Comparison of ENCODE assay signal across 8 cellular contexts in the genomic region with DNA sequence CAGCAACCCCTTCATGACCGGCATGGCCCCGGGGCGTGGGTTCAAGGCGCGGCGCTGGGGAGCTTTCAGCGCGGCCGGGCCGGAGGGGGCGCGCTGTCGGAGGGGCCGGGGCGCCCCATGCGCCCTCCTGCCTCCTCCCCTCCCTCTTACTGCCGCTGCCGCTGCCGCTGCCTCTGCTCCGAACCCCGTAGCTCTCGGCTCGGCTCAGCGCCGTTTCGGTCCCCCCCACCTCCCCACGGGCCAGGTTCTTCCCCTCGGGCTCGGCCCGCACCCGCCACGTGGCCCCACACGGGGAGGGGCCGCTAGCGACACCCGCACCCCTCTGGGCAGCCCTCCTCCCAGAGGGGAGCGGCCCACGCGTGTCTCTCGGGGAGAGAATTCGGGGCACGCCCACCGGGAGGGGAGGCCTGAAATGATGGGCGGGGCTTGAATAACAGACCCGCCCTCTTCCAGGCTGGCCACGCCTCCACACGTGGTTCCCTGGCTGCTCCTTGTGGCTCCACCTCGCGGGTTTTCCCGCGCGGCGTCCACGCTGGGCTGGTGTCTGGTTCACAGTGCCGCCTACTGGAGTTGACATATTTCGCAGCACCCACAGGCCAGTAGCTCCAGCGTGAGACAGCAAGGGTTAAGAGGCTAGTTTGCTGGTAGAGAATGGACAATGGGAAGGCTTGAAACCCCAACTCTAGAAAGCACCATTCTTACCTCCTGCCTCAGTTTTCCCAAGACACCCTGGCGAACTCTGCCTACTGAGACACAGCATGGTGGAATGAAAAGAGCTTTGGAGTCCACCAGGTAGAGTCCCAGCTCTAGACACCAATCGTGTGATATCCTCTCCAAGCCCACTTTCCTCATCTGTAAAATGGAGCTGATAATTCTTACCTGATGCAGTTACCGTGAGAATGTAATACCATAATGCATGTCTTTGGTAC. TPM values are rescaled to one million over a fixed set of nuclear protein-coding genes. Genes with fewer than 3 reads are reported as not detected.
DNase-seq lines count a peak whose midpoint lies in the region; TF ChIP-seq lines count a peak whose summit lies in the region.

Gene KCNH4, minus strand, starts transcription at position 221 of the 929 bp plus-strand sequence. Its CDS starts 197 bp downstream, at position 24.

- no peak for TF ChIP-seq POLR2A in transverse colon (IDR thresholded peaks at IDR 0.05)

- H3K36me3 ChIP-seq in MG63 (no peaks in the 10 kb centered on the region), transverse colon (no peaks in the 10 kb centered on the region)

- in situ Hi-C loops in transverse colon (cut with MboI; ENCODE audit: low pct_ligation_motif_present in 1 of 4, low pct_unique_long_range_greater_than_20kb in 1 of 4, low sequenced_read_pairs in 3 of 4) = no loop called here

- no peaks in the 10 kb centered on the region for H3K9me3 Mint-ChIP-seq in activated naive CD8-positive, alpha-beta T cell treated with anti-CD3 and anti-CD28 coated beads for 36 hours

- H3K36me3 Mint-ChIP-seq in activated naive CD8-positive, alpha-beta T cell treated with anti-CD3 and anti-CD28 coated beads for 36 hours = no peaks in the 10 kb centered on the region

- WGBS in transverse colon (ENCODE audit: low coverage in 1 of 2), 2 donors = 6 to 83% methylated on average over 1 to 36 of the region's 60 CpGs

- peak; percentile 38 for TF ChIP-seq CTCF in AG09319 (IDR thresholded peaks at IDR 0.05; ENCODE audit: low read depth, low read length)
- peak; percentile 17 to 54 (median 37) for TF ChIP-seq CTCF in transverse colon (IDR thresholded peaks at IDR 0.05)

- H3K4me3 Mint-ChIP-seq in activated naive CD8-positive, alpha-beta T cell treated with anti-CD3 and anti-CD28 coated beads for 36 hours = peak within 1 kb of the TSS; percentile 57

- H3K27ac Mint-ChIP-seq in activated naive CD8-positive, alpha-beta T cell treated with anti-CD3 and anti-CD28 coated beads for 36 hours = no peak within 1 kb of the TSS

- peaks cover 39% of the 10 kb centered on the region for H3K4me1 Mint-ChIP-seq in activated naive CD8-positive, alpha-beta T cell treated with anti-CD3 and anti-CD28 coated beads for 36 hours

- H3K4me3 ChIP-seq in MG63 (peak within 1 kb of the TSS; percentile 47), transverse colon (peak within 1 kb of the TSS in 3 of 4 donors; percentile 9 to 38 (median 29))

- H3K27me3 ChIP-seq in MG63 (peaks cover 17% of the 10 kb centered on the region), transverse colon (peaks cover 34% of the 10 kb centered on the region)

- peaks cover 47% of the 10 kb centered on the region for H3K27me3 Mint-ChIP-seq in activated naive CD8-positive, alpha-beta T cell treated with anti-CD3 and anti-CD28 coated beads for 36 hours

- intact Hi-C loops in cardiac septum (cut with DNase I) = loop anchor here (5.0 kb wide), 1 partner anchor 54 kb away; no protein-coding TSS in a partner anchor
- intact Hi-C loops in posterior cingulate gyrus (cut with DNase I) = loop anchor here (5.0 kb wide), 2 partner anchors 64 to 96 kb away; partner anchors contain the start of gene STAT5B
- intact Hi-C loops in transverse colon (cut with DNase I; ENCODE audit: low total_unique reads) = no loop called here

- H3K27ac ChIP-seq in transverse colon = no peak within 1 kb of the TSS

- TF ChIP-seq EP300 in transverse colon (IDR thresholded peaks at IDR 0.05; ENCODE audit: low read depth) = no peak

- peaks cover 12 to 36% (median 30%) of the 10 kb centered on the region in 4 donors for H3K4me1 ChIP-seq in transverse colon

- H3K9me3 ChIP-seq in MG63 (no peaks in the 10 kb centered on the region), transverse colon (no peaks in the 10 kb centered on the region)

- DNase-seq in AG09319 (ENCODE audit: extremely low read depth, low read depth) (peak; percentile 15), GM19238 (ENCODE audit: insufficient read length, low spot score) (peak; percentile 91), MG63 (peak; percentile 76), SKM-1 treated with dmso at 0.1 percent for 144 hours (lab: John Stamatoyannopoulos, UW; ENCODE audit: unreplicated experiment) (peak; percentile 85), cardiac septum (ENCODE audit: low spot score) (peak; percentile 91), posterior cingulate gyrus (peak; percentile 63 to 99 (median 90)), transverse colon (peak; percentile 79)
- peak; percentile 88 for DNase-seq in activated naive CD8-positive, alpha-beta T cell treated with anti-CD3 and anti-CD28 coated beads for 36 hours

RNA-seq across cellular contexts. Expression of gene KCNH4, which starts in this region (rescaled TPM):
- total RNA-seq in MG63 (2014; rRNA removed; shearing (Covaris generic); ENCODE audit: low replicate concordance) = 0.46 TPM in 1 of 2 replicates, not detected in the other
- under 1 TPM; 0.39 to 0.44 TPM for total RNA-seq in activated naive CD8-positive, alpha-beta T cell treated with anti-CD3 and anti-CD28 coated beads for 36 hours
- not detected for total RNA-seq in cardiac septum
- total RNA-seq in transverse colon = not detected

Comparison
In these comparisons a context has a peak if more than half of its experiments do, and no peak if none do; other contexts are left out.
1. Peak in DNase-seq and H3K4me3 ChIP-seq in MG63; RNA of the gene not detected or under 1 TPM.
2. Peak in DNase-seq in activated naive CD8-positive, alpha-beta T cell treated with anti-CD3 and anti-CD28 coated beads for 36 hours; RNA of the gene not detected or under 1 TPM.
3. Peak in DNase-seq in cardiac septum; RNA of the gene not detected or under 1 TPM.
4. Peak in DNase-seq and H3K4me3 ChIP-seq in transverse colon; RNA of the gene not detected or under 1 TPM.
5. DNase-seq: peak in every context shown above with its lines; median percentile 91 in GM19238; 91 in cardiac septum; 90 in posterior cingulate gyrus; 88 in activated naive CD8-positive, alpha-beta T cell treated with anti-CD3 and anti-CD28 coated beads for 36 hours; 85 in SKM-1 treated with dmso at 0.1 percent for 144 hours; 79 in transverse colon; 76 in MG63; 15 in AG09319.